19 cellular contexts compared by ENCODE assay signal in the genomic region with DNA sequence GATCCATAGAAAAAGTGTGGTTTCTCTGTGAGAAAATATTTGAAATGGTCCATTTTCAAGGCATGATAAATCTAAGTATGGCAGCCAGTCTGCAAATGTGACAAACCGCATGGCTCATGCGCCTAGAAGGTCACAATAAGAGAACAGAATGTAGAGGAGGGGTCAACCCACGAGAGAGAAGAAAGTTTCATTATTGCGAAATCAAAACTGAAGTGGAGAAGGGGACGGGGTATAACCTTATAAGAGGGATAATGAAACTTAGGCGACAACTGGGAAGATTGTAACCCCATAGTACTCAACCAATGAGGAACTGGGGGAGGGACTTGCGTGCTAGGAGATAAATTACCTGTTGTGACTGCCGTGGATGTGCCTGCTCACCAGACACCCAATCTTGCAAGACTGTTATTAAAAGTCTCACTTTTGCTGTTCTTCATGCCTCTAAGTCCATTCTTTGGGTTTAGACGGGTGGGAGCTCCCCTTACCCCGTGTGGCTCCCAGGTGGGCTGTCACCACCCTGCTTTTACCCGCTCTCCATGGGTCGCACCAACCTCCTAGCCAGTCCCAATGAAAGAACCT.
"Had no signal": no experiment of that assay in that cellular context is flagged by ENCODE, and none has a peak within 500 bp of the region (broad histone marks: within the 10 kb centered on the region; RNA-seq: fewer than 3 reads in every experiment).

No MANE protein-coding gene starts in this region.

- H3K4me3 Mint-ChIP-seq: naive thymus-derived CD4-positive, alpha-beta T cell; nephron progenitor cell; type B pancreatic cell had no signal

- H2AFZ ChIP-seq: hepatocyte had no signal

- H3K4me1 ChIP-seq: sigmoid colon had no signal

- H3K79me2 ChIP-seq: hepatocyte had no signal

- H3K4me1 Mint-ChIP-seq: naive thymus-derived CD4-positive, alpha-beta T cell; nephron progenitor cell had no signal

- H3K27ac Mint-ChIP-seq: naive thymus-derived CD4-positive, alpha-beta T cell; nephron progenitor cell; type B pancreatic cell had no signal

- H3K4me3 ChIP-seq: dorsolateral prefrontal cortex, hepatocyte, lung, sigmoid colon had no signal

- H3K9me3 ChIP-seq: sigmoid colon had no signal

- H3K27me3 ChIP-seq: dorsolateral prefrontal cortex, hepatocyte, sigmoid colon had no signal

- H3K36me3 Mint-ChIP-seq: type B pancreatic cell had no signal

- DNase-seq: cortex of kidney; dorsolateral prefrontal cortex; effector CD8-positive, alpha-beta T cell; foreskin melanocyte; head of caudate nucleus; kidney; left cardiac atrium; left ventricle myocardium superior; mesenchymal stem cell; naive thymus-derived CD4-positive, alpha-beta T cell; nephron progenitor cell; posterior cingulate gyrus; sigmoid colon; small intestine; stimulated activated CD4-positive, alpha-beta T cell treated with anti-CD3 and anti-CD28 coated beads, Interleukin-2, amount 100 ng/mL, for 48 hours; stimulated activated naive CD4-positive, alpha-beta T cell treated with Interleukin-2 at 50 U/mL for 16 hours had no signal

- ATAC-seq: left cardiac atrium; left ventricle myocardium superior; naive thymus-derived CD4-positive, alpha-beta T cell had no signal

- H3K27ac ChIP-seq: dorsolateral prefrontal cortex, sigmoid colon had no signal

- H3K36me3 ChIP-seq: sigmoid colon had no signal
